1 cellular context compared by ENCODE assay signal in the genomic region with DNA sequence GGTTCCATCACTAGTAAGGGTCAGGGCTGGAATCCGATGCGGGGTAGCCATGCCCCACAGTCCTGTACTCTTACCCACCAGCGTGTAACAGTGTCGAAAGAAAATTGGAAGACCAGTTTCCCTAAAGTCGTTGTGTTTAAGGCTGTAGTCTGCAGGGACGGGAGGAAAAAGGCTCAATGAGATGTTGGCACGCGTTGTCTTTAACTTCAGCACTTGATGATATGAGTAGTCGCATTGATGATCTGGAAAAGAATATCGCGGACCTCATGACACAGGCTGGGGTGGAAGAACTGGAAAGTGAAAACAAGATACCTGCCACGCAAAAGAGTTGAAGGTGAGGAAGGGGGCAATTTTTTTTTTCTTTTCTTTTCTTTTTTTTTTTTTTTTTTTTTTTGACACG.
TF ChIP-seq lines count a peak whose summit lies in the region.

No MANE protein-coding gene starts in this region.

TF ChIP-seq in endothelial cell of umbilical vein, 7 proteins besides CTCF, POLR2A, EP300 and RAD21 (continued from another document):
- TF ChIP-seq, protein P1, sequence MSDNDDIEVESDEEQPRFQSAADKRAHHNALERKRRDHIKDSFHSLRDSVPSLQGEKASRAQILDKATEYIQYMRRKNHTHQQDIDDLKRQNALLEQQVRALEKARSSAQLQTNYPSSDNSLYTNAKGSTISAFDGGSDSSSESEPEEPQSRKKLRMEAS (IDR thresholded peaks at IDR 0.05; ENCODE audit: insufficient read depth, insufficient read length) = no peak
- TF ChIP-seq MYC (IDR thresholded peaks at IDR 0.05; ENCODE audit: low read depth, low read length) = no peak
